Comparison of ENCODE assay signal across 9 cellular contexts in the genomic region with DNA sequence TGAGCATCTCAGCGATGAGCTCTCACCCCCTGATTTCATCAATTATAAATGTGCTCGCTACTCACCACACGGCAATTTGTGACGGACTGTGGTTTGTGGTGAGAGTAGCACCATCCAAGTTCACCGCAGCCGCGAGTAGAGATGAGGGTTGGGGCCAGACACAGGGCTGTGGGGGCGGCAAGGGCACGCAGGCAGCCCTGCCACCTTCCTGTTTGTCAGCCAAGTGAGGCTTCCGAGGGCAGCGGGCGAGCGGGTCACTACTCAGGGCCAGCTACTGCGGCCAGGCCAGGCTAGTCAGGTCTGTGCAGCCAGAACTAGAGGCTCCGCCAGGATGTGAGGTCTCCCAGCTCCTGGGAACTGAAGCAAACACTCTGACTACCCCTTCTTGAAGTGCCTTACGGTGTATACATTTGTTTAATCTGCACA. TPM values are rescaled to one million over a fixed set of nuclear protein-coding genes. Genes with fewer than 3 reads are reported as not detected.
DNase-seq lines count a peak whose midpoint lies in the region; ATAC-seq and TF ChIP-seq lines count a peak whose summit lies in the region.
"Had no signal": no experiment of that assay in that cellular context is flagged by ENCODE, and none has a peak within 500 bp of the region (broad histone marks: within the 10 kb centered on the region; RNA-seq: fewer than 3 reads in every experiment).

No MANE protein-coding gene starts in this region.

- peaks cover 0 to 100% (median 3%) of the 10 kb centered on the region in 11 experiments; a peak in 9 of 22 replicates for H3K27me3 ChIP-seq in BLaER1 treated with 17β-estradiol and CSF1 and Interleukin-3, amounts not matched to agents 10 nM and 100 nM

- H3K4me3 ChIP-seq in BLaER1 treated with 17β-estradiol and CSF1 and Interleukin-3, amounts not matched to agents 10 nM and 100 nM = peak overlapping the region in 1 of 10 experiments; percentile 16; a peak in 1 of 20 replicates
- H3K4me3 ChIP-seq: skin epidermis had no signal

- intact Hi-C loops in activated CD8-positive, alpha-beta T cell treated with anti-CD3 and anti-CD28 coated beads for 36 hours (cut with micrococcal nuclease) = no loop called here

- POLR2A ChIA-PET in activated CD8-positive, alpha-beta T cell treated with anti-CD3 and anti-CD28 coated beads for 36 hours (lab: Charles Lee) = interaction anchor here (0.6 to 1.4 kb wide), 4 partner anchors 12 to 55 kb away, joined by 3 read pairs; no protein-coding TSS in a partner anchor

- CTCF ChIA-PET in activated CD8-positive, alpha-beta T cell treated with anti-CD3 and anti-CD28 coated beads for 36 hours (lab: Charles Lee) = interaction anchor here (0.8 to 21.1 kb wide), 7 partner anchors 8 to 145 kb away, joined by 3 to 661 read pairs (median 4); partner anchors contain the start of gene SOST

- DNase-seq in HFFc6 = peak; percentile 60
- DNase-seq in activated CD8-positive, alpha-beta T cell treated with anti-CD3 and anti-CD28 coated beads for 36 hours = peak; percentile 88
- DNase-seq in lung microvascular endothelial cell (ENCODE audit: low read depth in 2 of 2) = peak; percentile 15 to 17
- DNase-seq in middle frontal gyrus (ENCODE audit: extremely low spot score, low spot score) = no peak
- DNase-seq in cortex of kidney (lab: John Stamatoyannopoulos, UW) = no peak
- no peak for DNase-seq in HPDE6-E6E7 (ENCODE audit: extremely low spot score)
- no peak for DNase-seq in NCI-H2171 treated with DMSO at 0.1 percent for 48 hours (lab: John Stamatoyannopoulos, UW)

- peaks cover 7% of the 10 kb centered on the region; the same call in 1 of the 2 replicates for H3K9me3 Mint-ChIP-seq in HFFc6
- H3K9me3 Mint-ChIP-seq in activated CD8-positive, alpha-beta T cell treated with anti-CD3 and anti-CD28 coated beads for 36 hours = peaks cover 2% of the 10 kb centered on the region

- TF ChIP-seq CTCF in HFFc6 (IDR thresholded peaks at IDR 0.05) = no peak
- no peak for TF ChIP-seq CTCF in activated CD8-positive, alpha-beta T cell treated with anti-CD3 and anti-CD28 coated beads for 36 hours (IDR thresholded peaks at IDR 0.05)

- H3K4me1 Mint-ChIP-seq in HFFc6 (ENCODE audit: low read depth) = peaks cover 38% of the 10 kb centered on the region
- H3K4me1 Mint-ChIP-seq in activated CD8-positive, alpha-beta T cell treated with anti-CD3 and anti-CD28 coated beads for 36 hours (ENCODE audit: low read depth) = peaks cover 18% of the 10 kb centered on the region

- ATAC-seq in activated CD8-positive, alpha-beta T cell treated with anti-CD3 and anti-CD28 coated beads for 36 hours = peak; percentile 85

- H3K27me3 Mint-ChIP-seq in HFFc6 (ENCODE audit: insufficient read depth) = peaks cover 15% of the 10 kb centered on the region
- peaks cover 11% of the 10 kb centered on the region for H3K27me3 Mint-ChIP-seq in activated CD8-positive, alpha-beta T cell treated with anti-CD3 and anti-CD28 coated beads for 36 hours

- peaks cover 0 to 70% (median 0%) of the 10 kb centered on the region in 11 experiments; a peak in 5 of 22 replicates for H4K20me1 ChIP-seq in BLaER1 treated with 17β-estradiol and CSF1 and Interleukin-3, amounts not matched to agents 10 nM and 100 nM

- H3K27ac Mint-ChIP-seq in HFFc6 = peak overlapping the region; percentile 19; the same call in 1 of the 2 replicates
- no peak overlapping the region for H3K27ac Mint-ChIP-seq in activated CD8-positive, alpha-beta T cell treated with anti-CD3 and anti-CD28 coated beads for 36 hours

- H3K9ac ChIP-seq in BLaER1 treated with 17β-estradiol and CSF1 and Interleukin-3, amounts not matched to agents 10 nM and 100 nM = 0 out of 22 replicates have a peak overlapping the region, but pooled peaks of 1 of the 11 experiments have one; percentile 7

- H3K4me3 Mint-ChIP-seq in HFFc6 = no peak overlapping the region
- H3K4me3 Mint-ChIP-seq in activated CD8-positive, alpha-beta T cell treated with anti-CD3 and anti-CD28 coated beads for 36 hours = no peak overlapping the region

- no peak overlapping the region for H3K27ac ChIP-seq in BLaER1 treated with 17β-estradiol and CSF1 and Interleukin-3, amounts not matched to agents 10 nM and 100 nM
- H3K27ac ChIP-seq: skin epidermis had no signal

- H3K4me1 ChIP-seq in BLaER1 treated with 17β-estradiol and CSF1 and Interleukin-3, amounts not matched to agents 10 nM and 100 nM = peaks cover 15 to 26% (median 20%) of the 10 kb centered on the region in 10 experiments

- H3K9me3 ChIP-seq in BLaER1 treated with 17β-estradiol and CSF1 and Interleukin-3, amounts not matched to agents 10 nM and 100 nM (replicated peaks in 1 of 11) = peaks cover 0 to 15% (median 0%) of the 10 kb centered on the region in 11 experiments; a peak in 6 of 22 replicates

- no peaks in the 10 kb centered on the region for H3K36me3 ChIP-seq in BLaER1 treated with 17β-estradiol and CSF1 and Interleukin-3, amounts not matched to agents 10 nM and 100 nM

- peak overlapping the region; percentile 62 to 90 (median 81) for H3K4me2 ChIP-seq in BLaER1 treated with 17β-estradiol and CSF1 and Interleukin-3, amounts not matched to agents 10 nM and 100 nM

- peaks cover 7% of the 10 kb centered on the region; the same call in 1 of the 2 replicates for H3K36me3 Mint-ChIP-seq in HFFc6 (ENCODE audit: low read depth)
- no peaks in the 10 kb centered on the region for H3K36me3 Mint-ChIP-seq in activated CD8-positive, alpha-beta T cell treated with anti-CD3 and anti-CD28 coated beads for 36 hours (ENCODE audit: low read depth)

RNA-seq across cellular contexts. Expression of gene MEOX1, which starts 39.6 kb away (rescaled TPM):
- not detected for total RNA-seq in HFFc6 (2021; fragmentation: NEBNext Ultra II Directional; extraction: Animal tissue kit (Norgen Biotek cat#: 25700))
- total RNA-seq in activated CD8-positive, alpha-beta T cell treated with anti-CD3 and anti-CD28 coated beads for 36 hours = under 1 TPM; 0.45 to 0.47 TPM
- not detected in 2 replicates for total RNA-seq in lung microvascular endothelial cell

RNA-seq across cellular contexts. Expression of gene SOST, which starts 57.3 kb away (rescaled TPM):
- not detected for total RNA-seq in HFFc6 (2021; fragmentation: NEBNext Ultra II Directional; extraction: Animal tissue kit (Norgen Biotek cat#: 25700))
- not detected for total RNA-seq in activated CD8-positive, alpha-beta T cell treated with anti-CD3 and anti-CD28 coated beads for 36 hours
- total RNA-seq in lung microvascular endothelial cell = not detected in 2 replicates

Comparison
In these comparisons a context has a peak if more than half of its experiments do, and no peak if none do; other contexts are left out.
1. DNase-seq: peak in HFFc6 (single experiment), activated CD8-positive, alpha-beta T cell treated with anti-CD3 and anti-CD28 coated beads for 36 hours (single experiment) and lung microvascular endothelial cell (2 of 2); none in middle frontal gyrus (single experiment), cortex of kidney (single experiment), HPDE6-E6E7 (single experiment) and NCI-H2171 treated with DMSO at 0.1 percent for 48 hours (single experiment).